Comparison of ENCODE assay signal across 10 cellular contexts in the genomic region with DNA sequence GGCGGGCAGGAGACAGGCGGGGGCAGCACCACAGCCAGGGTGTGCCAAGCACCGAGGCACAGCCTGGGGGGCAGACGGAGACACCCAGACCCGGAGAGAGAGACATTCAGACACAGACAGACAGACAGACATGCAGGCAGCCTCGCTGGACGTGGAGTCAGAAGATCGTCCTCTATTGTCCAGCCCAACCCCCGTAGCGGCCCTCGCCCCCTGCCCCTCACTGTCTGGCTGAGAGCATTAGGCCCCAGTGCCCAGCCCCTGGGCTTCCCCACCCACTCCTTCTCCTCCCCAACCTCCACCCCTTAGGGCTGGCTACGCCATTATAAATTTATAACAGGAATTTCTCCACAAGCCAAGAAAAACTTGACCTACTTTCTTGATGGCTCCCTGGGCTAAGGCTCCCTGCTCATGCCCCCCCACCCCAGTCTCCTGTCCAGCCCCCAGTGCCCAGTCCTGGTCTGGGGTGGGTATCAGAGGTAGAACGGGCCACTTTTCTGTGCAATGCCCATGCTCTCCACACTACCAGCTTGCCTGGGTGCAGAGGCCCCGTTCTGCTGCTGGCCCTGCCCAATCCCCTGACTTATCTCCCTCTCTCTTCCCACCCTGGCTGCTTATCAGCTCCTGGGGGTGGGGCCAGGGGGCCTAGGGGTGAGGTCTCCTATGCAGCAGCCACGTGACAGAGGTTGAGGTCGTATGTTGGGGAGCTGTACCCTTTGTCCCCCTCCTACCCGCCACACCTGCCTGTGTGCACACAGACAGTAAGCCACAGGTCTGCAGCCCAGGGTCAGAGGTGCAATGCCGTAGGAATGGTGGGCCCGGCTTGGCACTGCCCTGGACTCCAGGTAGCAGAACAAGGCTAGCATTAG. TPM values are rescaled to one million over a fixed set of nuclear protein-coding genes. Genes with fewer than 3 reads are reported as not detected.
DNase-seq lines count a peak whose midpoint lies in the region; ATAC-seq and TF ChIP-seq lines count a peak whose summit lies in the region.
"Had no signal": no experiment of that assay in that cellular context is flagged by ENCODE, and none has a peak within 500 bp of the region (broad histone marks: within the 10 kb centered on the region; RNA-seq: fewer than 3 reads in every experiment).

No MANE protein-coding gene starts in this region.

- intact Hi-C loops in left lung (cut with DNase I), result no loop called here

- no peak overlapping the region for H3K4me3 ChIP-seq in HL-60 (replicated peaks; ENCODE audit: insufficient read depth, low read length)
- H3K4me3 ChIP-seq in adipocyte (ENCODE audit: low read length), result peak overlapping the region; percentile 52
- no peak overlapping the region for H3K4me3 ChIP-seq in left lung
- peak overlapping the region in 1 of 2 donors; percentile 73 for H3K4me3 ChIP-seq in stomach smooth muscle (ENCODE audit: low read length in 2 of 2)

- H3K27ac ChIP-seq in HL-60 (replicated peaks) (peak overlapping the region; percentile 88), left lung (peak overlapping the region; percentile 75 to 83), stomach smooth muscle (ENCODE audit: low read length) (peak overlapping the region; percentile 93)

- TF ChIP-seq CTCF in HL-60 (IDR thresholded peaks at IDR 0.05; ENCODE audit: insufficient read depth, low read length) (no peak), left lung (IDR thresholded peaks at IDR 0.05) (no peak)

- no peaks in the 10 kb centered on the region for H3K27me3 ChIP-seq in HL-60 (ENCODE audit: insufficient read depth, poor library complexity, severe bottlenecking)
- H3K27me3 ChIP-seq in adipocyte (replicated peaks; ENCODE audit: control insufficient read depth, insufficient read depth, low read length), result no peaks in the 10 kb centered on the region
- H3K27me3 ChIP-seq in left lung, result no peaks in the 10 kb centered on the region
- no peaks in the 10 kb centered on the region for H3K27me3 ChIP-seq in stomach smooth muscle (ENCODE audit: control insufficient read depth in 1 of 2, insufficient read depth in 2 of 2, low read length in 2 of 2)

- DNase-seq in HL-60 (ENCODE audit: low read depth in 1 of 2, low spot score in 1 of 2), result no peak
- peak; percentile 49 for DNase-seq in adipocyte (ENCODE audit: low read depth)
- DNase-seq in left lung, result no peak
- DNase-seq in SIG-M5 (lab: John Stamatoyannopoulos, UW), result no peak
- DNase-seq in effector CD4-positive, alpha-beta T cell, result no peak
- no peak for DNase-seq in NCI-H2107 treated with DMSO at 0.1 percent for 48 hours (lab: John Stamatoyannopoulos, UW; ENCODE audit: unreplicated experiment)
- DNase-seq in HPDE6-E6E7 (ENCODE audit: extremely low spot score), result no peak
- DNase-seq: nephron progenitor cell had no signal

- H3K4me1 ChIP-seq in adipocyte (ENCODE audit: control insufficient read depth, insufficient read depth, low read length) (peaks cover 87% of the 10 kb centered on the region), left lung (peaks cover 69 to 88% of the 10 kb centered on the region in 2 donors), stomach smooth muscle (ENCODE audit: control insufficient read depth, insufficient read depth, low read length) (peaks cover 94% of the 10 kb centered on the region)

- peak; percentile 15 for ATAC-seq in left lung

- H3K9me3 ChIP-seq in adipocyte (ENCODE audit: control insufficient read depth, low read length) (no peaks in the 10 kb centered on the region), left lung (no peaks in the 10 kb centered on the region), stomach smooth muscle (ENCODE audit: control insufficient read depth in 2 of 2, low read length in 2 of 2) (no peaks in the 10 kb centered on the region)

- H3K36me3 ChIP-seq in adipocyte (ENCODE audit: control insufficient read depth, insufficient read depth, low read length, severe bottlenecking) (peaks cover 16% of the 10 kb centered on the region), left lung (no peaks in the 10 kb centered on the region), stomach smooth muscle (ENCODE audit: control insufficient read depth in 2 of 2, insufficient read depth in 2 of 2, low read length in 2 of 2) (peaks cover 8 to 17% of the 10 kb centered on the region in 2 donors)

- H3K9ac ChIP-seq in adipocyte (ENCODE audit: low read length) (peak overlapping the region; percentile 78), stomach smooth muscle (ENCODE audit: low read length in 2 of 2) (peak overlapping the region; percentile 36 to 39)

RNA-seq across cellular contexts. Expression of a gene that starts 9.9 kb away (rescaled TPM):
- total RNA-seq in left lung, result 10 to 100 TPM; 37.9 to 45.2 TPM

RNA-seq across cellular contexts. Expression of a gene that starts 18.5 kb away (rescaled TPM):
- 10 to 100 TPM; 72.0 to 75.2 TPM for total RNA-seq in left lung

RNA-seq across cellular contexts. Expression of a gene that starts 27.7 kb away (rescaled TPM):
- total RNA-seq in left lung, result 10 to 100 TPM in 1 of 2 donors, 1 to 10 TPM in 1; 6.5 to 11.4 TPM

RNA-seq across cellular contexts. Expression of a gene that starts 49.1 kb away (rescaled TPM):
- 100 to 1,000 TPM in 1 of 2 donors, 10 to 100 TPM in 1; 84.1 to 112 TPM for total RNA-seq in left lung

RNA-seq across cellular contexts. Expression of a gene that starts 57.5 kb away (rescaled TPM):
- 1 to 10 TPM in 1 of 2 donors, under 1 TPM in 1; 0.61 to 1.7 TPM for total RNA-seq in left lung
- total RNA-seq: fibroblast of lung had no signal
